Comparison of ENCODE assay signal across 15 cellular contexts in genomic region chr11:118088531-118088930, GRCh38. TPM values are rescaled to one million over a fixed set of nuclear protein-coding genes. Genes with fewer than 3 reads are reported as not detected.
DNase-seq lines count a peak whose midpoint lies in the region; ATAC-seq, FAIRE-seq and TF ChIP-seq lines count a peak whose summit lies in the region.
"Had no signal": no experiment of that assay in that cellular context is flagged by ENCODE, and none has a peak within 500 bp of the region (broad histone marks: within the 10 kb centered on the region; RNA-seq: fewer than 3 reads in every experiment).

No MANE protein-coding gene starts in this region.

- TF ChIP-seq CTCF in MCF 10A (IDR thresholded peaks at IDR 0.05; ENCODE audit: unreplicated experiment) (no peak), breast epithelium (IDR thresholded peaks at IDR 0.05) (no peak), K562 (IDR thresholded peaks at IDR 0.05 in 2 of 3, conservative IDR thresholded peaks at IDR 0.05 in 1 of 3; ENCODE audit: insufficient read depth in 2 of 3, low read depth in 1 of 3, low read length in 3 of 3) (no peak), right lobe of liver (IDR thresholded peaks at IDR 0.05) (no peak), OCI-LY7 (conservative IDR thresholded peaks at IDR 0.05; ENCODE audit: low read length) (no peak)

- BruUV-seq in MCF 10A (replicated peaks; lab: Mats Ljungman, UMichigan): no TSS peak
- no TSS peak for BruUV-seq in K562 (replicated peaks; lab: Mats Ljungman, UMichigan)
- no TSS peak for BruUV-seq in OCI-LY7 (replicated peaks; lab: Mats Ljungman, UMichigan)

- 7% methylated on average over 3 of the region's 4 CpGs for WGBS in K562 (ENCODE audit: insufficient coverage, low coverage, missing lambda C conversion rate)
- 17% methylated on average over 1 of the region's 4 CpGs for WGBS in right lobe of liver (ENCODE audit: insufficient coverage, low coverage, low lambda C conversion rate, missing lambda C conversion rate)
- WGBS in aorta, 2 donors: 52 to 58% methylated on average over 4 of the region's 4 CpGs

- H3K27ac ChIP-seq in breast epithelium: no peak overlapping the region
- H3K27ac ChIP-seq in K562 (ENCODE audit: extremely low read depth, low read depth, low read length): no peak overlapping the region
- H3K27ac ChIP-seq in right lobe of liver: no peak overlapping the region
- no peak overlapping the region for H3K27ac ChIP-seq in aorta (ENCODE audit: low read depth in 1 of 2, low read length in 2 of 2)
- no peak overlapping the region for H3K27ac ChIP-seq in OCI-LY7 (ENCODE audit: low read depth, low read length, poor library complexity, severe bottlenecking)
- H3K27ac ChIP-seq: KMS-11, thoracic aorta had no signal

- no peaks in the 10 kb centered on the region for H3K4me1 ChIP-seq in breast epithelium
- H3K4me1 ChIP-seq in K562 (replicated peaks in 1 of 2; ENCODE audit: control insufficient read depth in 2 of 2, insufficient read depth in 2 of 2, low read length in 2 of 2): peaks cover 5 to 8% of the 10 kb centered on the region in 2 experiments; a peak in 2 of 5 replicates
- H3K4me1 ChIP-seq in right lobe of liver: no peaks in the 10 kb centered on the region
- no peaks in the 10 kb centered on the region for H3K4me1 ChIP-seq in aorta (ENCODE audit: control insufficient read depth in 1 of 2, insufficient read depth in 2 of 2, low read length in 2 of 2)
- no peaks in the 10 kb centered on the region for H3K4me1 ChIP-seq in OCI-LY7 (ENCODE audit: insufficient read depth, low read length, poor library complexity, severe bottlenecking)

- DNase-seq in MCF 10A (ENCODE audit: unreplicated experiment): peak; percentile 30
- DNase-seq in breast epithelium (ENCODE audit: low spot score in 2 of 2): no peak
- DNase-seq in K562 (ENCODE audit: extremely low read depth in 1 of 4, low spot score in 3 of 4): no peak
- DNase-seq in right lobe of liver: peak in 2 of 3 donors; percentile 38 to 66
- peak in 1 of 2 donors; percentile 79 for DNase-seq in aorta
- DNase-seq in OCI-LY7 (ENCODE audit: low spot score): no peak
- DNase-seq: 8988T; activated CD8-positive, alpha-beta T cell treated with anti-CD3 and anti-CD28 coated beads, Interleukin-2, amount 10 ng/mL, durations not matched to agents 7 days and 5 days; activated naive CD8-positive, alpha-beta T cell treated with anti-CD3 and anti-CD28 coated beads for 36 hours; NCI-H226 had no signal

- H3K9me1 ChIP-seq in K562 (ENCODE audit: control insufficient read depth, insufficient read depth, low read length): no peaks in the 10 kb centered on the region

- H3K36me3 ChIP-seq in breast epithelium: no peaks in the 10 kb centered on the region
- H3K36me3 ChIP-seq in K562 (ENCODE audit: control insufficient read depth, insufficient read depth, low read length): no peaks in the 10 kb centered on the region
- no peaks in the 10 kb centered on the region for H3K36me3 ChIP-seq in right lobe of liver
- no peaks in the 10 kb centered on the region for H3K36me3 ChIP-seq in aorta (ENCODE audit: control insufficient read depth in 1 of 2, insufficient read depth in 2 of 2, low read length in 1 of 2)
- no peaks in the 10 kb centered on the region for H3K36me3 ChIP-seq in OCI-LY7 (ENCODE audit: insufficient read depth, low read length)
- H3K36me3 ChIP-seq: thoracic aorta had no signal

- H3K4me2 ChIP-seq in K562 (ENCODE audit: insufficient read depth, low read length) (no peak overlapping the region), OCI-LY7 (ENCODE audit: low read length) (no peak overlapping the region)
- H3K4me2 ChIP-seq: KMS-11 had no signal

- ATAC-seq in K562 (peak; percentile 30; the same call in 1 of the 3 replicates), right lobe of liver (peak; percentile 59 to 80 (median 71)), aorta (ENCODE audit: low FRiP score) (peak; percentile 59), GM21723 (IDR thresholded peaks at IDR 0.05; ENCODE audit: unreplicated experiment) (no peak), GM21423 (IDR thresholded peaks at IDR 0.05; ENCODE audit: unreplicated experiment) (no peak)
- ATAC-seq: activated CD8-positive, alpha-beta T cell treated with anti-CD3 and anti-CD28 coated beads, Interleukin-2, amount 10 ng/mL, durations not matched to agents 7 days and 5 days had no signal

- CTCF ChIA-PET in MCF 10A (lab: Yijun Ruan, JAX): interaction anchor here (0.6 to 1.1 kb wide), 3 partner anchors 14 to 858 kb away, joined by 3 read pairs; no protein-coding TSS in a partner anchor
- CTCF ChIA-PET in K562 (lab: Yijun Ruan, JAX; ENCODE audit: low intra/inter-chr PET ratio): no interaction called here
- CTCF ChIA-PET in OCI-LY7 (lab: Charles Lee; ENCODE audit: unreplicated experiment): no interaction called here

- H2AFZ ChIP-seq in K562 (ENCODE audit: low read depth, low read length) (peak overlapping the region; percentile 27; the same call in 1 of the 2 replicates), OCI-LY7 (ENCODE audit: low read length) (no peak overlapping the region)

- H4K20me1 ChIP-seq in K562 (replicated peaks; ENCODE audit: control insufficient read depth, insufficient read depth, low read length): no peaks in the 10 kb centered on the region
- no peaks in the 10 kb centered on the region for H4K20me1 ChIP-seq in OCI-LY7 (ENCODE audit: insufficient read depth, low read length)

- H3K9ac ChIP-seq in K562 (ENCODE audit: insufficient read depth in 1 of 2, low read depth in 2 of 2, low read length in 2 of 2): no peak overlapping the region
- H3K9ac ChIP-seq: KMS-11 had no signal

- no peak overlapping the region for H3K4me3 ChIP-seq in breast epithelium
- no peak overlapping the region for H3K4me3 ChIP-seq in K562
- H3K4me3 ChIP-seq in right lobe of liver: no peak overlapping the region
- H3K4me3 ChIP-seq in aorta (ENCODE audit: low read length in 2 of 2): no peak overlapping the region
- no peak overlapping the region for H3K4me3 ChIP-seq in OCI-LY7 (ENCODE audit: low read depth, low read length, poor library complexity, severe bottlenecking)
- H3K4me3 ChIP-seq: thoracic aorta had no signal

- FAIRE-seq in K562 (lab: Jason Lieb, UNC): no peak
- FAIRE-seq: endometrium had no signal

- H3K27me3 ChIP-seq in breast epithelium (no peaks in the 10 kb centered on the region), K562 (ENCODE audit: control insufficient read depth in 2 of 2, insufficient read depth in 2 of 2, low read length in 2 of 2) (peaks cover 6 to 18% of the 10 kb centered on the region in 2 experiments; a peak in 4 of 5 replicates), right lobe of liver (no peaks in the 10 kb centered on the region), aorta (ENCODE audit: control insufficient read depth in 1 of 2, insufficient read depth in 2 of 2, low read length in 1 of 2) (no peaks in the 10 kb centered on the region)

- TF ChIP-seq EP300 in K562 (IDR thresholded peaks at IDR 0.05; ENCODE audit: low read length): no peak

- H3K79me2 ChIP-seq in K562 (ENCODE audit: control insufficient read depth, insufficient read depth, low read length): no peaks in the 10 kb centered on the region
- no peaks in the 10 kb centered on the region for H3K79me2 ChIP-seq in OCI-LY7 (ENCODE audit: insufficient read depth, low read depth, low read length)

- H3K9me3 ChIP-seq in breast epithelium: peaks cover 2 to 5% of the 10 kb centered on the region in 2 donors
- H3K9me3 ChIP-seq in K562 (replicated peaks; ENCODE audit: control insufficient read depth, insufficient read depth, low read depth, low read length): peaks cover 10% of the 10 kb centered on the region
- H3K9me3 ChIP-seq in right lobe of liver: no peaks in the 10 kb centered on the region
- H3K9me3 ChIP-seq in aorta (ENCODE audit: control insufficient read depth, low read length): peaks cover 8% of the 10 kb centered on the region
- no peaks in the 10 kb centered on the region for H3K9me3 ChIP-seq in OCI-LY7 (ENCODE audit: low read length)

- no peaks in the 10 kb centered on the region for H3K9me3 Mint-ChIP-seq in MCF 10A (ENCODE audit: unreplicated experiment)

- no peaks in the 10 kb centered on the region for H3K27me3 Mint-ChIP-seq in MCF 10A (ENCODE audit: insufficient read depth, unreplicated experiment)
- H3K27me3 Mint-ChIP-seq: activated naive CD8-positive, alpha-beta T cell treated with anti-CD3 and anti-CD28 coated beads for 36 hours had no signal

- no peak overlapping the region for H3K27ac Mint-ChIP-seq in MCF 10A (ENCODE audit: low read depth, unreplicated experiment)
- H3K27ac Mint-ChIP-seq: activated CD8-positive, alpha-beta T cell treated with anti-CD3 and anti-CD28 coated beads, Interleukin-2, amount 10 ng/mL, durations not matched to agents 7 days and 5 days; activated naive CD8-positive, alpha-beta T cell treated with anti-CD3 and anti-CD28 coated beads for 36 hours had no signal

- no peak overlapping the region for H3K4me3 Mint-ChIP-seq in MCF 10A (ENCODE audit: unreplicated experiment)
- H3K4me3 Mint-ChIP-seq: activated CD8-positive, alpha-beta T cell treated with anti-CD3 and anti-CD28 coated beads, Interleukin-2, amount 10 ng/mL, durations not matched to agents 7 days and 5 days; activated naive CD8-positive, alpha-beta T cell treated with anti-CD3 and anti-CD28 coated beads for 36 hours had no signal

- H3K36me3 Mint-ChIP-seq in MCF 10A (ENCODE audit: insufficient read depth, unreplicated experiment): no peaks in the 10 kb centered on the region

- TF ChIP-seq RAD21 in K562 (CRISPR knock-in tag; conservative IDR thresholded peaks at IDR 0.05 in 1 of 2, IDR thresholded peaks at IDR 0.05 in 1 of 2): no peak

- intact Hi-C loops in MCF 10A (cut with micrococcal nuclease) (no loop called here), breast epithelium (cut with DNase I; ENCODE audit: low total_unique reads) (no loop called here), K562 (cut with micrococcal nuclease) (no loop called here), right lobe of liver (cut with DNase I) (no loop called here), aorta (cut with DNase I) (no loop called here), OCI-LY7 (cut with micrococcal nuclease; ENCODE audit: unreplicated experiment) (no loop called here)

- no peak for TF ChIP-seq POLR2A in breast epithelium (IDR thresholded peaks at IDR 0.05)
- TF ChIP-seq POLR2A in K562 (conservative IDR thresholded peaks at IDR 0.05): no peak
- TF ChIP-seq POLR2A in right lobe of liver (IDR thresholded peaks at IDR 0.05): no peak

- POLR2A ChIA-PET in MCF 10A (lab: Yijun Ruan, JAX) (no interaction called here), K562 (lab: Yijun Ruan, JAX) (interaction anchor here (0.6 to 1.7 kb wide), 3 partner anchors 15 to 347 kb away, joined by 3 to 4 read pairs (median 3); no protein-coding TSS in a partner anchor), OCI-LY7 (lab: Charles Lee) (no interaction called here)

- in situ Hi-C loops in K562 (cut with MboI): no loop called here

- H3K9me2 ChIP-seq in OCI-LY7 (ENCODE audit: insufficient read depth, low read length): no peaks in the 10 kb centered on the region

- peaks cover 6% of the 10 kb centered on the region for H3K4me1 Mint-ChIP-seq in MCF 10A (ENCODE audit: insufficient read depth, unreplicated experiment)

RNA-seq across cellular contexts. Expression of gene SMIM35, which starts 1.8 kb away (rescaled TPM):
- not detected in 2 replicates for total RNA-seq in MCF 10A (2022)
- total RNA-seq in breast epithelium: not detected
- not detected in 2 replicates for total RNA-seq in K562 (2011; cell fraction: chromatin; rRNA removed; ENCODE audit: low replicate concordance)
- 0.13 and 0.17 TPM in 2 replicates for total RNA-seq in K562 (2011; cell fraction: nucleolus; rRNA removed)
- total RNA-seq in K562 (2011; cell fraction: nucleoplasm; rRNA removed): 0.31 TPM in 1 of 2 replicates, not detected in the other
- not detected in 2 replicates for total RNA-seq in K562 (2014; rRNA removed)
- not detected in 2 replicates for total RNA-seq in K562 (2014; rRNA removed; fragmentation: Illumina TruSeq; extraction: Trizol)
- not detected in 2 replicates for total RNA-seq in K562 (2015; rRNA removed; fragmentation: Illumina TruSeq; extraction: Trizol)
- total RNA-seq in K562 (2021): not detected in 2 replicates
- polyA plus RNA-seq in K562 (2011; rRNA removed): 0.03 TPM in 1 of 2 replicates, not detected in the other
- polyA plus RNA-seq in K562 (2011; cell fraction: cytosol; rRNA removed): 0.01 and 0.03 TPM in 2 replicates
- polyA plus RNA-seq in K562 (2011; cell fraction: nucleus; rRNA removed): 0.03 and 0.06 TPM in 2 replicates
- 0.10 TPM in 1 of 2 replicates, not detected in the other for polyA plus RNA-seq in K562 (2012)
- polyA plus RNA-seq in K562 (2014; fragmentation: Illumina TruSeq; extraction: Trizol): not detected in 2 replicates
- polyA plus RNA-seq in K562 (2014; fragmentation: Nextera tagmentation; extraction: Ambion mirVana): under 1 TPM in 1 of 2 experiments, not detected in 1; 0.03 TPM
- not detected in 2 replicates for polyA plus RNA-seq in K562 (2014; rRNA removed)
- not detected in 2 replicates for polyA minus RNA-seq in K562 (2011; rRNA and poly(A)+ RNA removed)
- polyA minus RNA-seq in K562 (2011; cell fraction: cytosol; rRNA and poly(A)+ RNA removed): 0.36 TPM in 1 of 2 replicates, not detected in the other
- polyA minus RNA-seq in K562 (2011; cell fraction: nucleus; rRNA and poly(A)+ RNA removed): 0.11 and 0.13 TPM in 2 replicates
- not detected for total RNA-seq in right lobe of liver
- under 1 TPM in 1 of 2 donors, not detected in 1; 0.15 TPM for total RNA-seq in aorta
- not detected for polyA plus RNA-seq in aorta
- total RNA-seq in OCI-LY7 (2014; rRNA removed; shearing (Covaris generic)): 0.06 and 0.08 TPM in 2 replicates
- 0.67 and 0.90 TPM in 2 replicates for total RNA-seq in OCI-LY7 (2022)
- total RNA-seq: activated naive CD8-positive, alpha-beta T cell treated with anti-CD3 and anti-CD28 coated beads for 36 hours; thoracic aorta had no signal

RNA-seq across cellular contexts. Expression of gene TMPRSS4, which starts 11.7 kb away (rescaled TPM):
- total RNA-seq in MCF 10A (2022) (not detected in 2 replicates), breast epithelium (under 1 TPM in 1 of 3 donors, not detected in 2; 0.98 TPM), K562 (2014; rRNA removed) (4.1 and 5.8 TPM in 2 replicates), K562 (2014; rRNA removed; fragmentation: Illumina TruSeq; extraction: Trizol) (4.0 and 6.3 TPM in 2 replicates), K562 (2015; rRNA removed; fragmentation: Illumina TruSeq; extraction: Trizol) (5.0 and 6.1 TPM in 2 replicates), K562 (2021) (6.6 and 7.4 TPM in 2 replicates), right lobe of liver (under 1 TPM in 2 of 6 experiments, not detected in 4; 0.35 to 0.51 TPM), aorta (under 1 TPM in 1 of 2 donors, not detected in 1; 0.96 TPM), OCI-LY7 (2022) (not detected in 2 replicates)
- 35.2 and 37.9 TPM in 2 replicates for total RNA-seq in K562 (2011; cell fraction: chromatin; rRNA removed; ENCODE audit: low replicate concordance)
- 17.8 and 21.7 TPM in 2 replicates for total RNA-seq in K562 (2011; cell fraction: nucleolus; rRNA removed)
- 26.9 and 32.4 TPM in 2 replicates for total RNA-seq in K562 (2011; cell fraction: nucleoplasm; rRNA removed)
- polyA plus RNA-seq in K562 (2011; rRNA removed) (4.0 and 10.0 TPM in 2 replicates), K562 (2014; fragmentation: Illumina TruSeq; extraction: Trizol) (6.4 and 7.5 TPM in 2 replicates), K562 (2014; fragmentation: Nextera tagmentation; extraction: Ambion mirVana) (1 to 10 TPM; 4.4 to 5.6 TPM), K562 (2014; rRNA removed) (6.2 and 11.5 TPM in 2 replicates), aorta (1 to 10 TPM in 1 of 2 donors, not detected in 1; 6.5 TPM)
- 2.2 and 9.8 TPM in 2 replicates for polyA plus RNA-seq in K562 (2011; cell fraction: cytosol; rRNA removed)
- polyA plus RNA-seq in K562 (2011; cell fraction: nucleus; rRNA removed): 5.6 and 26.1 TPM in 2 replicates
- polyA plus RNA-seq in K562 (2012): 6.6 and 19.9 TPM in 2 replicates
- 3.2 and 7.7 TPM in 2 replicates for polyA minus RNA-seq in K562 (2011; rRNA and poly(A)+ RNA removed)
- polyA minus RNA-seq in K562 (2011; cell fraction: cytosol; rRNA and poly(A)+ RNA removed): 6.5 TPM in 1 of 2 replicates, not detected in the other
- 2.0 and 7.1 TPM in 2 replicates for polyA minus RNA-seq in K562 (2011; cell fraction: nucleus; rRNA and poly(A)+ RNA removed)
- 0.03 TPM in 1 of 2 replicates, not detected in the other for total RNA-seq in OCI-LY7 (2014; rRNA removed; shearing (Covaris generic))
- total RNA-seq: activated naive CD8-positive, alpha-beta T cell treated with anti-CD3 and anti-CD28 coated beads for 36 hours had no signal

Comparison
In these comparisons a context has a peak if more than half of its experiments do, and no peak if none do; other contexts are left out.
1. DNase-seq: peak in MCF 10A (single experiment) and right lobe of liver (2 of 3); none in breast epithelium (0 of 2), K562 (0 of 4) and OCI-LY7 (single experiment).
2. ATAC-seq: peak in K562 (single experiment), right lobe of liver (4 of 4) and aorta (single experiment); none in GM21723 (single experiment) and GM21423 (single experiment).